Comparison of ENCODE assay signal across 17 cellular contexts in the genomic region with DNA sequence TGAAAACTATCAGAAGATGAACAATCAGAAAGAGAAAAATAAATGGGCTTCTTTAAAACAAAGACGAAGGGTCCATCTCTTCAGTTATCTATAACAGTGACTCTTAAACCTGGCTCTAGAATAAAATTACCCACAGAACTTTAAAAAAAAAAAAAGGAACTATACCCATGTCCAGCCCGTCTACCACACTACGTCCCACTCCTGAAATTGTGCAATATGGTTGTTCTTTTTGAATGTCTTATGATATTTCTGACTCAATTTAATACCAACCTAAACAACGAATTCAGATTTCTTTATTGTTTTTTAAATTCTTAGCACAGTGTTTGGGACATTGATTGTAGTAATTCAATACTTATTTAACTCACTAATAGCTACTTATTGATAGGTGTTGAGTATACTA.
"Had no signal": no experiment of that assay in that cellular context is flagged by ENCODE, and none has a peak within 500 bp of the region (broad histone marks: within the 10 kb centered on the region; RNA-seq: fewer than 3 reads in every experiment).

No MANE protein-coding gene starts in this region.

- H3K9me3 Mint-ChIP-seq: nephron progenitor cell had no signal

- H3K4me3 Mint-ChIP-seq: naive thymus-derived CD4-positive, alpha-beta T cell; nephron progenitor cell had no signal

- H3K27me3 Mint-ChIP-seq: naive thymus-derived CD4-positive, alpha-beta T cell had no signal

- H3K4me1 Mint-ChIP-seq: nephron progenitor cell had no signal

- ATAC-seq: gastroesophageal sphincter; left lobe of liver; naive thymus-derived CD4-positive, alpha-beta T cell; psoas muscle; sciatic nerve had no signal

- DNase-seq: dermis blood vessel endothelial cell; esophagus squamous epithelium; foreskin fibroblast; glutamatergic neuron; islet precursor cell; mammary epithelial cell; naive thymus-derived CD4-positive, alpha-beta T cell; nephron progenitor cell; psoas muscle; stimulated activated naive CD4-positive, alpha-beta T cell; stomach; substantia nigra; transverse colon had no signal

- H3K4me3 ChIP-seq: esophagus squamous epithelium, gastroesophageal sphincter, psoas muscle, stomach, thoracic aorta, transverse colon had no signal

- H3K27ac Mint-ChIP-seq: naive thymus-derived CD4-positive, alpha-beta T cell; nephron progenitor cell had no signal
